23 cellular contexts compared by ENCODE assay signal in genomic region chr17:17679748-17680147, GRCh38. TPM values are rescaled to one million over a fixed set of nuclear protein-coding genes. Genes with fewer than 3 reads are reported as not detected.
DNase-seq lines count a peak whose midpoint lies in the region; ATAC-seq and TF ChIP-seq lines count a peak whose summit lies in the region.
"Had no signal": no experiment of that assay in that cellular context is flagged by ENCODE, and none has a peak within 500 bp of the region (broad histone marks: within the 10 kb centered on the region; RNA-seq: fewer than 3 reads in every experiment).

No MANE protein-coding gene starts in this region.

- no peaks in the 10 kb centered on the region for H3K36me3 ChIP-seq in thyroid gland
- H3K36me3 ChIP-seq: BE2C had no signal

- no peak for TF ChIP-seq POLR2A in thyroid gland (IDR thresholded peaks at IDR 0.05)

- no peak for DNase-seq in natural killer cell
- DNase-seq in natural killer cell treated with Interleukin-12 subunit alpha and Interleukin-12 subunit beta and Interleukin-15 and Interleukin-18, amount 100 ng/mL, for 72 hours (ENCODE audit: low spot score) = no peak
- no peak for DNase-seq in neural crest cell (ENCODE audit: low read depth, low spot score)
- DNase-seq in thyroid gland = peak; percentile 50 to 51
- no peak for DNase-seq in NCI-H2081 treated with DMSO at 0.1 percent for 48 hours (lab: John Stamatoyannopoulos, UW)
- DNase-seq in cardiac septum (ENCODE audit: low spot score) = no peak
- no peak for DNase-seq in mesothelial cell of epicardium (ENCODE audit: low spot score in 2 of 2, unreplicated experiment in 2 of 2)
- DNase-seq: 8988T; ACHN; AML-193; BE2C; Caco-2; CD8-positive, alpha-beta T cell; DMS153; DND-41; H9 had no signal

- H3K4me3 Mint-ChIP-seq in natural killer cell (peak overlapping the region; percentile 49), neural crest cell (peak overlapping the region; percentile 82), mesothelial cell of epicardium (no peak overlapping the region)
- no peak overlapping the region for H3K4me3 Mint-ChIP-seq in natural killer cell treated with Interleukin-12 subunit alpha and Interleukin-12 subunit beta and Interleukin-15 and Interleukin-18, amount 100 ng/mL, for 72 hours

- peaks cover 30 to 35% of the 10 kb centered on the region in 2 donors for H3K4me1 Mint-ChIP-seq in natural killer cell
- H3K4me1 Mint-ChIP-seq in natural killer cell treated with Interleukin-12 subunit alpha and Interleukin-12 subunit beta and Interleukin-15 and Interleukin-18, amount 100 ng/mL, for 72 hours (ENCODE audit: low read depth in 2 of 2) = peaks cover 27 to 28% of the 10 kb centered on the region in 2 donors
- peaks cover 50% of the 10 kb centered on the region for H3K4me1 Mint-ChIP-seq in neural crest cell
- H3K4me1 Mint-ChIP-seq in mesothelial cell of epicardium = peaks cover 27% of the 10 kb centered on the region

- H3K27ac Mint-ChIP-seq in natural killer cell = no peak overlapping the region
- H3K27ac Mint-ChIP-seq in natural killer cell treated with Interleukin-12 subunit alpha and Interleukin-12 subunit beta and Interleukin-15 and Interleukin-18, amount 100 ng/mL, for 72 hours = no peak overlapping the region
- H3K27ac Mint-ChIP-seq in neural crest cell (ENCODE audit: unreplicated experiment) = no peak overlapping the region
- no peak overlapping the region for H3K27ac Mint-ChIP-seq in mesothelial cell of epicardium
- H3K27ac Mint-ChIP-seq: CD14-positive monocyte, GM23338, H9 had no signal

- H3K4me1 ChIP-seq in thyroid gland = peaks cover 11 to 36% of the 10 kb centered on the region in 2 donors

- intact Hi-C loops in natural killer cell (cut with micrococcal nuclease) (loop anchor here (5.0 kb wide), 2 partner anchors 293 to 358 kb away; partner anchors contain the start of genes ATPAF2, DRC3, GID4 and TOM1L2), thyroid gland (cut with DNase I) (loop anchor here (5.0 to 10.0 kb wide), 3 partner anchors 128 to 353 kb away; no protein-coding TSS in a partner anchor), cardiac septum (cut with DNase I) (loop anchor here (5.0 to 10.0 kb wide), 3 partner anchors 105 to 358 kb away; partner anchors contain the start of genes ATPAF2 and GID4)

- H3K9me3 ChIP-seq in thyroid gland = no peaks in the 10 kb centered on the region
- H3K9me3 ChIP-seq: A549; BE2C; BLaER1 treated with 17β-estradiol and CSF1 and Interleukin-3, amounts not matched to agents 10 nM and 100 nM; Caco-2 had no signal

- H3K36me3 Mint-ChIP-seq in natural killer cell = no peaks in the 10 kb centered on the region
- H3K36me3 Mint-ChIP-seq in natural killer cell treated with Interleukin-12 subunit alpha and Interleukin-12 subunit beta and Interleukin-15 and Interleukin-18, amount 100 ng/mL, for 72 hours = no peaks in the 10 kb centered on the region
- H3K36me3 Mint-ChIP-seq in neural crest cell (ENCODE audit: low read depth) = no peaks in the 10 kb centered on the region
- H3K36me3 Mint-ChIP-seq in mesothelial cell of epicardium = no peaks in the 10 kb centered on the region

- WGBS in thyroid gland, 2 donors = 45 to 46% methylated on average over 6 of the region's 6 CpGs

- H3K4me3 ChIP-seq in thyroid gland (replicated peaks in 1 of 3) = no peak overlapping the region
- H3K4me3 ChIP-seq: A549; BLaER1 treated with 17β-estradiol and CSF1 and Interleukin-3, amounts not matched to agents 10 nM and 100 nM; GM12878; GM23338 had no signal

- no peak for TF ChIP-seq CTCF in natural killer cell (IDR thresholded peaks at IDR 0.05)
- TF ChIP-seq CTCF in VCaP (conservative IDR thresholded peaks at IDR 0.05) = no peak
- no peak for TF ChIP-seq CTCF in neural crest cell (conservative IDR thresholded peaks at IDR 0.05)
- no peak for TF ChIP-seq CTCF in thyroid gland (IDR thresholded peaks at IDR 0.05)
- no peak for TF ChIP-seq CTCF in mesothelial cell of epicardium (IDR thresholded peaks at IDR 0.05; ENCODE audit: unreplicated experiment)

- ATAC-seq in natural killer cell = no peak
- ATAC-seq in natural killer cell treated with Interleukin-12 subunit alpha and Interleukin-12 subunit beta and Interleukin-15 and Interleukin-18, amount 100 ng/mL, for 72 hours = no peak
- ATAC-seq: A549; CD8-positive, alpha-beta T cell; GM12878; GM23338; HCT116 had no signal

- H3K27ac ChIP-seq in VCaP = peak overlapping the region; percentile 95; the same call in 1 of the 2 replicates
- no peak overlapping the region for H3K27ac ChIP-seq in thyroid gland
- H3K27ac ChIP-seq: A549; BLaER1 treated with 17β-estradiol and CSF1 and Interleukin-3, amounts not matched to agents 10 nM and 100 nM had no signal

- no peaks in the 10 kb centered on the region for H3K27me3 ChIP-seq in thyroid gland
- H3K27me3 ChIP-seq: BE2C; BLaER1 treated with 17β-estradiol and CSF1 and Interleukin-3, amounts not matched to agents 10 nM and 100 nM had no signal

- H3K27me3 Mint-ChIP-seq in natural killer cell (ENCODE audit: low read depth in 2 of 2) (peaks cover 0 to 3% of the 10 kb centered on the region in 2 donors), neural crest cell (ENCODE audit: low read depth) (no peaks in the 10 kb centered on the region), mesothelial cell of epicardium (ENCODE audit: low read depth) (no peaks in the 10 kb centered on the region)
- H3K27me3 Mint-ChIP-seq in natural killer cell treated with Interleukin-12 subunit alpha and Interleukin-12 subunit beta and Interleukin-15 and Interleukin-18, amount 100 ng/mL, for 72 hours = no peaks in the 10 kb centered on the region

- H3K9me3 Mint-ChIP-seq in natural killer cell = no peaks in the 10 kb centered on the region
- H3K9me3 Mint-ChIP-seq in natural killer cell treated with Interleukin-12 subunit alpha and Interleukin-12 subunit beta and Interleukin-15 and Interleukin-18, amount 100 ng/mL, for 72 hours = no peaks in the 10 kb centered on the region
- no peaks in the 10 kb centered on the region for H3K9me3 Mint-ChIP-seq in neural crest cell
- no peaks in the 10 kb centered on the region for H3K9me3 Mint-ChIP-seq in mesothelial cell of epicardium
- H3K9me3 Mint-ChIP-seq: CD8-positive, alpha-beta T cell; GM23338; H9 had no signal

RNA-seq across cellular contexts. Expression of gene RAI1, which starts 1.5 kb away (rescaled TPM):
- total RNA-seq in natural killer cell = 10 to 100 TPM; 39.8 to 55.0 (median 49.4) TPM
- 10 to 100 TPM; 15.8 to 31.0 TPM for total RNA-seq in natural killer cell treated with Interleukin-12 subunit alpha and Interleukin-12 subunit beta and Interleukin-15 and Interleukin-18, amount 100 ng/mL, for 72 hours
- total RNA-seq in neural crest cell = 53.6 and 54.0 TPM in 2 replicates
- total RNA-seq in thyroid gland = 10 to 100 TPM; 19.1 to 52.3 (median 34.1) TPM
- total RNA-seq in cardiac septum = 28.8 TPM
- total RNA-seq in mesothelial cell of epicardium = 127 to 137 TPM (median 129 TPM) in 3 replicates

Comparison
In these comparisons a context has a peak if more than half of its experiments do, and no peak if none do; other contexts are left out.
1. H3K4me3 Mint-ChIP-seq: peak in natural killer cell (single experiment) and neural crest cell (single experiment); none in natural killer cell treated with Interleukin-12 subunit alpha and Interleukin-12 subunit beta and Interleukin-15 and Interleukin-18, amount 100 ng/mL, for 72 hours (single experiment) and mesothelial cell of epicardium (single experiment).
2. DNase-seq: peak in thyroid gland (2 of 2); none in natural killer cell (single experiment), natural killer cell treated with Interleukin-12 subunit alpha and Interleukin-12 subunit beta and Interleukin-15 and Interleukin-18, amount 100 ng/mL, for 72 hours (single experiment), neural crest cell (single experiment), NCI-H2081 treated with DMSO at 0.1 percent for 48 hours (single experiment), cardiac septum (single experiment) and mesothelial cell of epicardium (0 of 2).